Comparison of ENCODE assay signal across 17 cellular contexts in the genomic region with DNA sequence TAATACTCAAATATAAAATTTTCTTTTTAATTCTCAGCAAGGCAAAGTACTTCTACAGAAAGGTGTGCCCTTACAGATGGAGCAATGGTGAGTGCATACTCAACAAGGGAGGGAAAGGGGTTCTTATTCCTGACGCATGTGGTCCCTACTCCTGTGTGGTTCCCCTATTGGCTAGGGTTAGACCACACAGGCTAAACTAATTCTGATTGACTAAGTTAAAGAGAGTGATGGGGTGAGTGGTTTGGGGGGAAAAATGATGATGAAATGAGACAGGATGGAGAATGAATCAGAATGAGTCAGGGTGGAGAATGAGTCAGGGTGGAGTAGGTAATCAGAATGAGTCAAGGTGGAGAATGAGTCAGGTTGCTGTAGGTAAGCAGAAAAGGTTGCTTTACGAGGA. TPM values are rescaled to one million over a fixed set of nuclear protein-coding genes. Genes with fewer than 3 reads are reported as not detected.
DNase-seq lines count a peak whose midpoint lies in the region; ATAC-seq, FAIRE-seq and TF ChIP-seq lines count a peak whose summit lies in the region.
"Had no signal": no experiment of that assay in that cellular context is flagged by ENCODE, and none has a peak within 500 bp of the region (broad histone marks: within the 10 kb centered on the region; RNA-seq: fewer than 3 reads in every experiment).

No MANE protein-coding gene starts in this region.

- TF ChIP-seq RAD21 in HepG2 (CRISPR knock-in tag; IDR thresholded peaks at IDR 0.05), result no peak

- H3K4me1 ChIP-seq in HepG2 (ENCODE audit: insufficient read depth, low read length), result peaks cover 7% of the 10 kb centered on the region; the same call in 1 of the 2 replicates
- H3K4me1 ChIP-seq in right lobe of liver, result no peaks in the 10 kb centered on the region
- no peaks in the 10 kb centered on the region for H3K4me1 ChIP-seq in neuronal stem cell (ENCODE audit: control insufficient read depth in 2 of 2, insufficient read depth in 1 of 2, low read depth in 1 of 2, low read length in 2 of 2)
- H3K4me1 ChIP-seq: gastroesophageal sphincter, prostate gland, suprapubic skin had no signal

- H3K4me2 ChIP-seq in HepG2 (ENCODE audit: low read depth, low read length) (no peak overlapping the region), neuronal stem cell (ENCODE audit: insufficient read depth, low read length, poor library complexity, severe bottlenecking) (no peak overlapping the region)

- peaks cover 0 to 1% of the 10 kb centered on the region in 2 experiments; a peak in 3 of 5 replicates for H3K27me3 ChIP-seq in HepG2 (ENCODE audit: control insufficient read depth in 1 of 2, insufficient read depth in 2 of 2, low read length in 2 of 2)
- no peaks in the 10 kb centered on the region for H3K27me3 ChIP-seq in right lobe of liver
- H3K27me3 ChIP-seq in neuronal stem cell (ENCODE audit: control insufficient read depth in 3 of 3, insufficient read depth in 3 of 3, low read depth in 1 of 3, low read length in 3 of 3), result peaks cover 0 to 3% (median 0%) of the 10 kb centered on the region in 3 experiments
- H3K27me3 ChIP-seq: gastroesophageal sphincter, suprapubic skin had no signal

- H3K9me3 ChIP-seq in HepG2 (ENCODE audit: low read length) (peaks cover 15% of the 10 kb centered on the region), right lobe of liver (no peaks in the 10 kb centered on the region), neuronal stem cell (replicated peaks in 1 of 2; ENCODE audit: control insufficient read depth in 2 of 2, insufficient read depth in 1 of 2, low read depth in 1 of 2, low read length in 2 of 2) (peaks cover 2 to 19% of the 10 kb centered on the region in 2 donors)
- H3K9me3 ChIP-seq: prostate gland had no signal

- H2BK12ac ChIP-seq in neuronal stem cell (ENCODE audit: low read length), result no peak overlapping the region

- H2BK120ac ChIP-seq in neuronal stem cell (ENCODE audit: low read depth, low read length), result no peak overlapping the region

- H2AK5ac ChIP-seq in neuronal stem cell (ENCODE audit: low read depth, low read length), result no peak overlapping the region

- POLR2A ChIA-PET in HepG2 (lab: Yijun Ruan, JAX), result no interaction called here

- intact Hi-C loops in HepG2 (cut with micrococcal nuclease; ENCODE audit: unreplicated experiment) (no loop called here), right lobe of liver (cut with DNase I) (no loop called here)

- no peaks in the 10 kb centered on the region for H4K20me1 ChIP-seq in HepG2 (ENCODE audit: insufficient read depth, low read length)

- FAIRE-seq in HepG2 (lab: Jason Lieb, UNC), result no peak
- FAIRE-seq: endometrium had no signal

- H4K91ac ChIP-seq in neuronal stem cell (ENCODE audit: low read depth, low read length, poor library complexity), result no peak overlapping the region

- H2AFZ ChIP-seq in HepG2 (ENCODE audit: low read length), result no peak overlapping the region
- H2AFZ ChIP-seq in neuronal stem cell (ENCODE audit: low read length), result no peak overlapping the region

- TF ChIP-seq POLR2A in HepG2 (IDR thresholded peaks at IDR 0.05; ENCODE audit: insufficient read depth in 1 of 2, low read depth in 2 of 2, low read length in 2 of 2) (no peak), right lobe of liver (IDR thresholded peaks at IDR 0.05) (no peak)

- H3K79me2 ChIP-seq in HepG2 (ENCODE audit: insufficient read depth, low read length), result no peaks in the 10 kb centered on the region

- TF ChIP-seq CTCF in HepG2 (CRISPR knock-in tag; IDR thresholded peaks at IDR 0.05) (no peak), right lobe of liver (IDR thresholded peaks at IDR 0.05) (no peak)

- CTCF ChIA-PET in HepG2 (lab: Yijun Ruan, JAX; ENCODE audit: low intra/inter-chr PET ratio, low total read pairs), result no interaction called here

- no peak overlapping the region for H2BK15ac ChIP-seq in neuronal stem cell (ENCODE audit: low read length)

- H3K36me3 ChIP-seq in HepG2 (replicated peaks in 1 of 2; ENCODE audit: control insufficient read depth in 1 of 2, insufficient read depth in 2 of 2, low read length in 2 of 2) (no peaks in the 10 kb centered on the region), right lobe of liver (no peaks in the 10 kb centered on the region), neuronal stem cell (replicated peaks in 1 of 2; ENCODE audit: control insufficient read depth in 2 of 2, insufficient read depth in 2 of 2, low read length in 2 of 2) (no peaks in the 10 kb centered on the region)
- H3K36me3 ChIP-seq: gastroesophageal sphincter, prostate gland, suprapubic skin had no signal

- no peak overlapping the region for H2BK5ac ChIP-seq in neuronal stem cell (ENCODE audit: low read length)

- no peak overlapping the region for H3K9ac ChIP-seq in HepG2 (ENCODE audit: insufficient read depth, low read depth, low read length)
- no peak overlapping the region for H3K9ac ChIP-seq in neuronal stem cell (ENCODE audit: low read depth, low read length, poor library complexity)

- H3K4me3 ChIP-seq in HepG2 (replicated peaks in 1 of 3; ENCODE audit: insufficient read depth in 1 of 3, low read depth in 2 of 3, low read length in 3 of 3) (no peak overlapping the region), right lobe of liver (no peak overlapping the region), neuronal stem cell (ENCODE audit: low read length in 2 of 2) (no peak overlapping the region)
- H3K4me3 ChIP-seq: gastroesophageal sphincter, prostate gland, suprapubic skin had no signal

- no peak overlapping the region for H3K18ac ChIP-seq in neuronal stem cell (ENCODE audit: low read length)

- no peak overlapping the region for H3K14ac ChIP-seq in neuronal stem cell (ENCODE audit: low read length)

- no TSS peak for BruUV-seq in HepG2 (replicated peaks; lab: Mats Ljungman, UMichigan)

- ATAC-seq in HepG2, result no peak
- no peak for ATAC-seq in right lobe of liver
- peak; percentile 90 for ATAC-seq in stimulated activated naive CD8-positive, alpha-beta T cell treated with anti-CD3 and anti-CD28 coated beads, Interleukin-15, Interleukin-2, amounts not matched to agents 100 U/mL and 50 U/mL, for 24 hours
- no peak for ATAC-seq in GM18511 (IDR thresholded peaks at IDR 0.05; ENCODE audit: unreplicated experiment)
- ATAC-seq: gastroesophageal sphincter had no signal

- H3K79me1 ChIP-seq in neuronal stem cell (ENCODE audit: low read depth, low read length), result no peaks in the 10 kb centered on the region

- no peak overlapping the region for H4K8ac ChIP-seq in neuronal stem cell (ENCODE audit: low read depth, low read length)

- TF ChIP-seq EP300 in HepG2 (IDR thresholded peaks at IDR 0.05; ENCODE audit: low read depth in 2 of 2, low read length in 2 of 2) (no peak), HepG2 (CRISPR knock-in tag; IDR thresholded peaks at IDR 0.05; ENCODE audit: borderline replicate concordance) (no peak)

- H3K4ac ChIP-seq in neuronal stem cell (ENCODE audit: low read length), result no peak overlapping the region

- in situ Hi-C loops in HepG2 (cut with HindIII; ENCODE audit: extremely low pct_ligation_motif_present, low pct_unique_long_range_greater_than_20kb), result no loop called here

- DNase-seq in HepG2 (ENCODE audit: low spot score), result no peak
- DNase-seq in right lobe of liver, result no peak
- peak; percentile 55 for DNase-seq in M059J (ENCODE audit: low read depth)
- DNase-seq in amniotic epithelial cell (ENCODE audit: low read depth), result peak; percentile 12
- DNase-seq in stimulated activated naive CD8-positive, alpha-beta T cell treated with anti-CD3 and anti-CD28 coated beads, Interleukin-15, Interleukin-2, amounts not matched to agents 100 U/mL and 50 U/mL, for 24 hours, result no peak
- DNase-seq in anterior cingulate cortex (lab: John Stamatoyannopoulos, UW), result no peak
- no peak for DNase-seq in neuronal stem cell (ENCODE audit: low spot score)
- DNase-seq: amygdala, DMS79 treated with DMSO at 0.1 percent for 48 hours, NCI-H2029 treated with DMSO at 0.1 percent for 48 hours, NCI-H524 treated with DMSO at 0.1 percent for 48 hours, OCI-M1 had no signal

- no peak overlapping the region for H3K23ac ChIP-seq in neuronal stem cell (ENCODE audit: low read depth, low read length, poor library complexity)

- WGBS in HepG2 (ENCODE audit: low lambda C conversion rate), result 43% methylated on average over 2 of the region's 2 CpGs
- 64% methylated on average over 2 of the region's 2 CpGs for WGBS in right lobe of liver (ENCODE audit: insufficient coverage, low coverage, low lambda C conversion rate, missing lambda C conversion rate)
- WGBS in neuronal stem cell (ENCODE audit: extremely low coverage in 2 of 2, insufficient read length in 2 of 2, insufficient replicate concordance in 1 of 2), 2 donors, result no CpG with 5 or more reads among the region's 2 CpGs

- H3K27ac ChIP-seq in HepG2 (ENCODE audit: extremely low read length, insufficient read depth, low read length) (no peak overlapping the region), right lobe of liver (no peak overlapping the region), neuronal stem cell (replicated peaks; ENCODE audit: low read length) (no peak overlapping the region)
- H3K27ac ChIP-seq: gastroesophageal sphincter, prostate gland, suprapubic skin had no signal

RNA-seq across cellular contexts. Expression of a gene that starts 22.9 kb away (rescaled TPM):
- 318 and 569 TPM in 2 replicates for total RNA-seq in HepG2 (2016; rRNA removed; fragmentation: Illumina TruSeq; extraction: Trizol)
- 102 and 103 TPM in 2 replicates for total RNA-seq in HepG2 (2016; cell fraction: cytosol; rRNA removed; fragmentation: Illumina TruSeq; extraction: Trizol; ENCODE audit: low read depth)
- 324 and 538 TPM in 2 replicates for total RNA-seq in HepG2 (2016; cell fraction: insoluble cytoplasmic fraction; rRNA removed; fragmentation: Illumina TruSeq; extraction: Trizol)
- total RNA-seq in HepG2 (2016; cell fraction: membrane; rRNA removed; fragmentation: Illumina TruSeq; extraction: Trizol), result 88.2 and 99.0 TPM in 2 replicates
- total RNA-seq in HepG2 (2016; cell fraction: nucleus; rRNA removed; fragmentation: Illumina TruSeq; extraction: Trizol), result 264 and 285 TPM in 2 replicates
- polyA plus RNA-seq in HepG2 (2011; rRNA removed), result 56.8 and 102 TPM in 2 replicates
- 18.1 and 55.8 TPM in 2 replicates for polyA plus RNA-seq in HepG2 (2011; cell fraction: cytosol; rRNA removed)
- 66.5 and 148 TPM in 2 replicates for polyA plus RNA-seq in HepG2 (2011; cell fraction: nucleus; rRNA removed)
- polyA plus RNA-seq in HepG2 (2012), result 234 and 245 TPM in 2 replicates
- 9.1 and 11.3 TPM in 2 replicates for polyA plus RNA-seq in HepG2 (2016; cell fraction: cytosol; fragmentation: Illumina TruSeq; extraction: Trizol; ENCODE audit: low read depth)
- 406 and 419 TPM in 2 replicates for polyA plus RNA-seq in HepG2 (2016; cell fraction: insoluble cytoplasmic fraction; fragmentation: Illumina TruSeq; extraction: Trizol; ENCODE audit: low read depth)
- 30.9 and 36.1 TPM in 2 replicates for polyA plus RNA-seq in HepG2 (2016; cell fraction: membrane; fragmentation: Illumina TruSeq; extraction: Trizol; ENCODE audit: low read depth)
- 378 and 389 TPM in 2 replicates for polyA plus RNA-seq in HepG2 (2016; cell fraction: nucleus; fragmentation: Illumina TruSeq; extraction: Trizol; ENCODE audit: insufficient read depth, low read depth)
- polyA minus RNA-seq in HepG2 (2011; rRNA and poly(A)+ RNA removed; ENCODE audit: low replicate concordance), result 22.2 and 53.8 TPM in 2 replicates
- polyA minus RNA-seq in HepG2 (2011; cell fraction: cytosol; rRNA and poly(A)+ RNA removed), result 57.9 and 117 TPM in 2 replicates
- 197 and 349 TPM in 2 replicates for polyA minus RNA-seq in HepG2 (2011; cell fraction: nucleus; rRNA and poly(A)+ RNA removed)
- 100 to 1,000 TPM in 2 of 6 experiments, 10 to 100 TPM in 4; 27.9 to 341 (median 62.0) TPM for total RNA-seq in right lobe of liver
- 40.2 and 54.4 TPM in 2 replicates for total RNA-seq in M059J (2014; rRNA removed; shearing (Covaris generic))
- 390 TPM for polyA plus RNA-seq in neuronal stem cell (2013, experiment 1 of 2)
- 388 TPM for polyA plus RNA-seq in neuronal stem cell (2013, experiment 2 of 2)

Comparison
In these comparisons a context has a peak if more than half of its experiments do, and no peak if none do; other contexts are left out.
1. DNase-seq: peak in M059J (single experiment) and amniotic epithelial cell (single experiment); none in HepG2 (single experiment), right lobe of liver (0 of 3), stimulated activated naive CD8-positive, alpha-beta T cell treated with anti-CD3 and anti-CD28 coated beads, Interleukin-15, Interleukin-2, amounts not matched to agents 100 U/mL and 50 U/mL, for 24 hours (single experiment), anterior cingulate cortex (0 of 58) and neuronal stem cell (single experiment).